1 cellular context compared by ENCODE assay signal in the genomic region with DNA sequence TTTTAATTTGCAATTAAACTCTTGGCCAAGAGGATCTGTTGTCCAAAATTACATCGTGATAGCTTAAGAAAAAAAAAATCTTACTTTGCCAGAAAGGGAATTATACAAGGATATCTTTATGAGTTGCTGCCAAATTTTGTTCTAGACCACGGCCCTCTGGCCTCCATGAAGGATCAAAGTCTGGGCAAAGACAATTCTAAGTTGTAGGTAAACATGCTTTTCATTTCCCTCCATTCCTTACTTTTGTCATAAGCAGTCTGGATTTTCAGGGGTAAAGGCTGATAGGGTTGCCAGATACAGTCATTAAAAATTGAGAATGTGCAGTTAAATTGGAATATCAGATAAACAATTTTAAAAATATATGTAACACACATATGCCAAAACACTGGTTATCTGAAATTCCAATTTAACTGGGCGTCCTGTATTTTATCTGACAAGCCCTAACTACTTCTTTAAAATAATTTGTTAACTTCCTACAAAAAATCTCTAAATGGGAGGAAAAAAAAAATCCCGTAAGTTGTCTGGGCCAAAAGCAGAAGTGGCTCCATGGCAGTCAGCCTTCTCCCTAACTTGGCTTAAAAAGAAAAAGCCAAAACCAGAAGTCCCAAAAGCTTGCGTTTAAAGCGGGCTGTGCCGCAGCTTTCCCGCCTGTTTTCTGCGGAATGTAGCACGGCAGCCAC.
TF ChIP-seq lines count a peak whose summit lies in the region.

No MANE protein-coding gene starts in this region.

TF ChIP-seq in GM23338, 12 proteins besides CTCF, POLR2A, EP300 and RAD21 (continued from another document):
- TF ChIP-seq, protein P1, sequence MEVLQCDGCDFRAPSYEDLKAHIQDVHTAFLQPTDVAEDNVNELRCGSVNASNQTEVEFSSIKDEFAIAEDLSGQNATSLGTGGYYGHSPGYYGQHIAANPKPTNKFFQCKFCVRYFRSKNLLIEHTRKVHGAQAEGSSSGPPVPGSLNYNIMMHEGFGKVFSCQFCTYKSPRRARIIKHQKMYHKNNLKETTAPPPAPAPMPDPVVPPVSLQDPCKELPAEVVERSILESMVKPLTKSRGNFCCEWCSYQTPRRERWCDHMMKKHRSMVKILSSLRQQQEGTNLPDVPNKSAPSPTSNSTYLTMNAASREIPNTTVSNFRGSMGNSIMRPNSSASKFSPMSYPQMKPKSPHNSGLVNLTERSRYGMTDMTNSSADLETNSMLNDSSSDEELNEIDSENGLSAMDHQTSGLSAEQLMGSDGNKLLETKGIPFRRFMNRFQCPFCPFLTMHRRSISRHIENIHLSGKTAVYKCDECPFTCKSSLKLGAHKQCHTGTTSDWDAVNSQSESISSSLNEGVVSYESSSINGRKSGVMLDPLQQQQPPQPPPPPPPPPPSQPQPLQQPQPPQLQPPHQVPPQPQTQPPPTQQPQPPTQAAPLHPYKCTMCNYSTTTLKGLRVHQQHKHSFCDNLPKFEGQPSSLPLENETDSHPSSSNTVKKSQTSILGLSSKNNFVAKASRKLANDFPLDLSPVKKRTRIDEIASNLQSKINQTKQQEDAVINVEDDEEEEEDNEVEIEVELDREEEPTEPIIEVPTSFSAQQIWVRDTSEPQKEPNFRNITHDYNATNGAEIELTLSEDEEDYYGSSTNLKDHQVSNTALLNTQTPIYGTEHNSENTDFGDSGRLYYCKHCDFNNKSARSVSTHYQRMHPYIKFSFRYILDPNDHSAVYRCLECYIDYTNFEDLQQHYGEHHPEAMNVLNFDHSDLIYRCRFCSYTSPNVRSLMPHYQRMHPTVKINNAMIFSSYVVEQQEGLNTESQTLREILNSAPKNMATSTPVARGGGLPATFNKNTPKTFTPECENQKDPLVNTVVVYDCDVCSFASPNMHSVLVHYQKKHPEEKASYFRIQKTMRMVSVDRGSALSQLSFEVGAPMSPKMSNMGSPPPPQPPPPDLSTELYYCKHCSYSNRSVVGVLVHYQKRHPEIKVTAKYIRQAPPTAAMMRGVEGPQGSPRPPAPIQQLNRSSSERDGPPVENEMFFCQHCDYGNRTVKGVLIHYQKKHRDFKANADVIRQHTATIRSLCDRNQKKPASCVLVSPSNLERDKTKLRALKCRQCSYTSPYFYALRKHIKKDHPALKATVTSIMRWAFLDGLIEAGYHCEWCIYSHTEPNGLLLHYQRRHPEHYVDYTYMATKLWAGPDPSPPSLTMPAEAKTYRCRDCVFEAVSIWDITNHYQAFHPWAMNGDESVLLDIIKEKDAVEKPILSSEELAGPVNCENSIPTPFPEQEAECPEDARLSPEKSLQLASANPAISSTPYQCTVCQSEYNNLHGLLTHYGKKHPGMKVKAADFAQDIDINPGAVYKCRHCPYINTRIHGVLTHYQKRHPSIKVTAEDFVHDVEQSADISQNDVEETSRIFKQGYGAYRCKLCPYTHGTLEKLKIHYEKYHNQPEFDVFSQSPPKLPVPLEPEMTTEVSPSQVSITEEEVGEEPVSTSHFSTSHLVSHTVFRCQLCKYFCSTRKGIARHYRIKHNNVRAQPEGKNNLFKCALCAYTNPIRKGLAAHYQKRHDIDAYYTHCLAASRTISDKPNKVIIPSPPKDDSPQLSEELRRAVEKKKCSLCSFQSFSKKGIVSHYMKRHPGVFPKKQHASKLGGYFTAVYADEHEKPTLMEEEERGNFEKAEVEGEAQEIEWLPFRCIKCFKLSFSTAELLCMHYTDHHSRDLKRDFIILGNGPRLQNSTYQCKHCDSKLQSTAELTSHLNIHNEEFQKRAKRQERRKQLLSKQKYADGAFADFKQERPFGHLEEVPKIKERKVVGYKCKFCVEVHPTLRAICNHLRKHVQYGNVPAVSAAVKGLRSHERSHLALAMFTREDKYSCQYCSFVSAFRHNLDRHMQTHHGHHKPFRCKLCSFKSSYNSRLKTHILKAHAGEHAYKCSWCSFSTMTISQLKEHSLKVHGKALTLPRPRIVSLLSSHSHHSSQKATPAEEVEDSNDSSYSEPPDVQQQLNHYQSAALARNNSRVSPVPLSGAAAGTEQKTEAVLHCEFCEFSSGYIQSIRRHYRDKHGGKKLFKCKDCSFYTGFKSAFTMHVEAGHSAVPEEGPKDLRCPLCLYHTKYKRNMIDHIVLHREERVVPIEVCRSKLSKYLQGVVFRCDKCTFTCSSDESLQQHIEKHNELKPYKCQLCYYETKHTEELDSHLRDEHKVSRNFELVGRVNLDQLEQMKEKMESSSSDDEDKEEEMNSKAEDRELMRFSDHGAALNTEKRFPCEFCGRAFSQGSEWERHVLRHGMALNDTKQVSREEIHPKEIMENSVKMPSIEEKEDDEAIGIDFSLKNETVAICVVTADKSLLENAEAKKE (CRISPR knock-in tag; IDR thresholded peaks at IDR 0.05) = no peak
- TF ChIP-seq ZNF114 (CRISPR knock-in tag; IDR thresholded peaks at IDR 0.05) (no peak), STAT1 (IDR thresholded peaks at IDR 0.05; ENCODE audit: unreplicated experiment) (no peak), EZH2 (IDR thresholded peaks at IDR 0.05; ENCODE audit: low read depth, unreplicated experiment) (no peak)
- TF ChIP-seq, protein P2, sequence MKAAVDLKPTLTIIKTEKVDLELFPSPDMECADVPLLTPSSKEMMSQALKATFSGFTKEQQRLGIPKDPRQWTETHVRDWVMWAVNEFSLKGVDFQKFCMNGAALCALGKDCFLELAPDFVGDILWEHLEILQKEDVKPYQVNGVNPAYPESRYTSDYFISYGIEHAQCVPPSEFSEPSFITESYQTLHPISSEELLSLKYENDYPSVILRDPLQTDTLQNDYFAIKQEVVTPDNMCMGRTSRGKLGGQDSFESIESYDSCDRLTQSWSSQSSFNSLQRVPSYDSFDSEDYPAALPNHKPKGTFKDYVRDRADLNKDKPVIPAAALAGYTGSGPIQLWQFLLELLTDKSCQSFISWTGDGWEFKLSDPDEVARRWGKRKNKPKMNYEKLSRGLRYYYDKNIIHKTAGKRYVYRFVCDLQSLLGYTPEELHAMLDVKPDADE (IDR thresholded peaks at IDR 0.05) = no peak
